9 cellular contexts compared by ENCODE assay signal in genomic region chr7:76054129-76055120, GRCh38. TPM values are rescaled to one million over a fixed set of nuclear protein-coding genes. Genes with fewer than 3 reads are reported as not detected.
DNase-seq lines count a peak whose midpoint lies in the region; ATAC-seq and TF ChIP-seq lines count a peak whose summit lies in the region.
"Had no signal": no experiment of that assay in that cellular context is flagged by ENCODE, and none has a peak within 500 bp of the region (broad histone marks: within the 10 kb centered on the region; RNA-seq: fewer than 3 reads in every experiment).

No MANE protein-coding gene starts in this region.

- intact Hi-C loops in ovary (cut with DNase I): no loop called here

- 77 to 82% (median 80%) methylated on average over 18 of the region's 18 CpGs for WGBS in ovary, 3 donors

- H3K4me3 ChIP-seq in HL-60 (replicated peaks; ENCODE audit: insufficient read depth, low read length) (no peak overlapping the region), OCI-LY3 (ENCODE audit: low read length) (no peak overlapping the region), Karpas-422 (ENCODE audit: low read length) (no peak overlapping the region), ovary (no peak overlapping the region)
- H3K4me3 ChIP-seq: SJCRH30 had no signal

- ATAC-seq in HG03571 (IDR thresholded peaks at IDR 0.05; ENCODE audit: unreplicated experiment): no peak

- H3K79me2 ChIP-seq in OCI-LY3 (ENCODE audit: low read length): peaks cover 74% of the 10 kb centered on the region
- peaks cover 62% of the 10 kb centered on the region for H3K79me2 ChIP-seq in Karpas-422 (ENCODE audit: low read length)

- no peak for TF ChIP-seq EP300 in ovary (IDR thresholded peaks at IDR 0.05)

- H3K9me3 ChIP-seq in OCI-LY3 (ENCODE audit: insufficient read depth, low read length) (no peaks in the 10 kb centered on the region), Karpas-422 (ENCODE audit: low read length) (no peaks in the 10 kb centered on the region), ovary (no peaks in the 10 kb centered on the region)
- H3K9me3 ChIP-seq: SJCRH30 had no signal

- H3K9ac ChIP-seq in OCI-LY3 (ENCODE audit: low read length): no peak overlapping the region
- H3K9ac ChIP-seq in Karpas-422 (ENCODE audit: low read length): no peak overlapping the region

- H3K4me2 ChIP-seq in OCI-LY3 (ENCODE audit: low read length) (no peak overlapping the region), Karpas-422 (ENCODE audit: low read depth, low read length, poor library complexity, severe bottlenecking) (no peak overlapping the region)

- H4K20me1 ChIP-seq in OCI-LY3 (ENCODE audit: insufficient read depth, low read length) (peaks cover 23% of the 10 kb centered on the region), Karpas-422 (ENCODE audit: insufficient read depth, low read depth, low read length) (peaks cover 42% of the 10 kb centered on the region)

- H2AFZ ChIP-seq in OCI-LY3 (ENCODE audit: low read depth, low read length) (no peak overlapping the region), Karpas-422 (ENCODE audit: low read length) (no peak overlapping the region)

- H3K36me3 ChIP-seq in OCI-LY3 (replicated peaks; ENCODE audit: low read depth, low read length): peaks cover 45% of the 10 kb centered on the region
- H3K36me3 ChIP-seq in Karpas-422 (ENCODE audit: insufficient read depth, low read length): peaks cover 20% of the 10 kb centered on the region
- no peaks in the 10 kb centered on the region for H3K36me3 ChIP-seq in ovary

- peak; percentile 69 to 78 for DNase-seq in HL-60 (ENCODE audit: low read depth in 1 of 2, low spot score in 1 of 2)
- peak; percentile 57 for DNase-seq in fibroblast of gingiva (ENCODE audit: low read depth)
- peak; percentile 94 for DNase-seq in renal cortical epithelial cell (ENCODE audit: low read depth)
- DNase-seq in Karpas-422: no peak
- DNase-seq in ovary: no peak
- no peak for DNase-seq in DMS153 treated with DMSO at 0.1 percent for 48 hours (lab: John Stamatoyannopoulos, UW; ENCODE audit: unreplicated experiment)
- DNase-seq: SJCRH30 had no signal

- H3K4me1 ChIP-seq in OCI-LY3 (ENCODE audit: low read length) (peaks cover 13% of the 10 kb centered on the region), Karpas-422 (ENCODE audit: low read length) (peaks cover 8% of the 10 kb centered on the region), ovary (ENCODE audit: insufficient read depth) (peaks cover 3% of the 10 kb centered on the region)

- no peak for TF ChIP-seq CTCF in HL-60 (IDR thresholded peaks at IDR 0.05; ENCODE audit: insufficient read depth, low read length)
- no peak for TF ChIP-seq CTCF in OCI-LY3 (IDR thresholded peaks at IDR 0.05; ENCODE audit: low read depth, low read length)
- TF ChIP-seq CTCF in ovary (IDR thresholded peaks at IDR 0.05): no peak

- no peaks in the 10 kb centered on the region for H3K9me2 ChIP-seq in Karpas-422 (replicated peaks; ENCODE audit: insufficient read depth, low read length)

- no peak for TF ChIP-seq POLR2A in ovary (IDR thresholded peaks at IDR 0.05)

- H3K27me3 ChIP-seq in HL-60 (ENCODE audit: insufficient read depth, poor library complexity, severe bottlenecking) (no peaks in the 10 kb centered on the region), OCI-LY3 (ENCODE audit: low read depth, low read length) (no peaks in the 10 kb centered on the region), Karpas-422 (ENCODE audit: low read length) (no peaks in the 10 kb centered on the region), ovary (no peaks in the 10 kb centered on the region)
- H3K27me3 ChIP-seq: SJCRH30 had no signal

- H3K27ac ChIP-seq in HL-60 (replicated peaks) (no peak overlapping the region), OCI-LY3 (ENCODE audit: low read length) (0 out of 2 replicates have a peak overlapping the region, but pooled peaks have one; percentile 12), Karpas-422 (ENCODE audit: low read length) (no peak overlapping the region), ovary (no peak overlapping the region)

RNA-seq across cellular contexts. Expression of gene MDH2, which starts 6.5 kb away (rescaled TPM):
- total RNA-seq in renal cortical epithelial cell: 29.5 and 80.6 TPM in 2 replicates
- total RNA-seq in Karpas-422 (2014; rRNA removed; shearing (Covaris generic); ENCODE audit: low replicate concordance): 142 TPM in 2 replicates
- 100 to 1,000 TPM in 4 of 7 donors, 10 to 100 TPM in 3; 38.4 to 124 (median 109) TPM for total RNA-seq in ovary
- polyA plus RNA-seq in ovary: 10 to 100 TPM; 65.7 to 84.5 TPM

RNA-seq across cellular contexts. Expression of gene STYXL1, which starts 6.6 kb away (rescaled TPM):
- total RNA-seq in renal cortical epithelial cell (51.4 and 102 TPM in 2 replicates), ovary (10 to 100 TPM; 15.7 to 37.4 (median 26.5) TPM)
- total RNA-seq in Karpas-422 (2014; rRNA removed; shearing (Covaris generic); ENCODE audit: low replicate concordance): 22.2 and 30.5 TPM in 2 replicates
- 10 to 100 TPM; 32.0 to 39.9 TPM for polyA plus RNA-seq in ovary

Comparison
In these comparisons a context has a peak if more than half of its experiments do, and no peak if none do; other contexts are left out.
1. DNase-seq: peak in HL-60 (2 of 2), fibroblast of gingiva (single experiment) and renal cortical epithelial cell (single experiment); none in Karpas-422 (single experiment), ovary (0 of 5) and DMS153 treated with DMSO at 0.1 percent for 48 hours (single experiment).